8 cellular contexts compared by ENCODE assay signal in genomic region chr10:124640538-124641231, GRCh38.
A peak's percentile ranks its signal among the peaks of the same experiment; 100 is the strongest.
DNase-seq lines count a peak whose midpoint lies in the region; ATAC-seq and TF ChIP-seq lines count a peak whose summit lies in the region.

No MANE protein-coding gene starts in this region.

- peak overlapping the region; percentile 54 for H3K4me3 Mint-ChIP-seq in activated CD4-positive, alpha-beta memory T cell treated with anti-CD3 and anti-CD28 coated beads for 36 hours

- H3K9me3 ChIP-seq in lower lobe of right lung, result no peaks in the 10 kb centered on the region

- H3K36me3 ChIP-seq in lower lobe of right lung, result no peaks in the 10 kb centered on the region

- H3K9me3 Mint-ChIP-seq in activated CD4-positive, alpha-beta memory T cell treated with anti-CD3 and anti-CD28 coated beads for 36 hours, result no peaks in the 10 kb centered on the region

- DNase-seq in activated CD4-positive, alpha-beta memory T cell treated with anti-CD3 and anti-CD28 coated beads for 36 hours, result peak; percentile 36
- DNase-seq in lower lobe of right lung, result peak; percentile 82
- DNase-seq in NK-92 (lab: John Stamatoyannopoulos, UW; ENCODE audit: unreplicated experiment), result no peak
- no peak for DNase-seq in cerebellum (ENCODE audit: low spot score)
- no peak for DNase-seq in activated CD4-positive, CD25-positive, alpha-beta regulatory T cell treated with anti-CD3 and anti-CD28 coated beads, Interleukin-2, amount 50 U/mL, for 72 hours

- ATAC-seq in GM18861 (IDR thresholded peaks at IDR 0.05; ENCODE audit: unreplicated experiment) (peak; percentile 36), HG02981 (IDR thresholded peaks at IDR 0.05; ENCODE audit: unreplicated experiment) (peak; percentile 31), lower lobe of right lung (peak; percentile 66 to 75), HG03521 (IDR thresholded peaks at IDR 0.05; ENCODE audit: unreplicated experiment) (no peak)

- TF ChIP-seq CTCF in lower lobe of right lung (IDR thresholded peaks at IDR 0.05), result no peak

- peak overlapping the region; percentile 77 for H3K27ac ChIP-seq in lower lobe of right lung

- H3K4me3 ChIP-seq in lower lobe of right lung, result peak overlapping the region; percentile 14

- H3K4me1 Mint-ChIP-seq in activated CD4-positive, alpha-beta memory T cell treated with anti-CD3 and anti-CD28 coated beads for 36 hours (ENCODE audit: low read depth), result peaks cover 77% of the 10 kb centered on the region

- CTCF ChIA-PET in activated CD4-positive, alpha-beta memory T cell treated with anti-CD3 and anti-CD28 coated beads for 36 hours (lab: Charles Lee), result interaction anchor here (4.7 kb wide), 1 partner anchor 101 kb away, joined by 30 read pairs; no protein-coding TSS in a partner anchor

- intact Hi-C loops in activated CD4-positive, alpha-beta memory T cell treated with anti-CD3 and anti-CD28 coated beads for 36 hours (cut with micrococcal nuclease), result loop anchor here (1.0 to 2.0 kb wide), 5 partner anchors 10 to 100 kb away; no protein-coding TSS in a partner anchor
- intact Hi-C loops in lower lobe of right lung (cut with DNase I), result no loop called here

- H3K27me3 Mint-ChIP-seq in activated CD4-positive, alpha-beta memory T cell treated with anti-CD3 and anti-CD28 coated beads for 36 hours, result no peaks in the 10 kb centered on the region

- H3K27ac Mint-ChIP-seq in activated CD4-positive, alpha-beta memory T cell treated with anti-CD3 and anti-CD28 coated beads for 36 hours, result peak overlapping the region; percentile 94

- POLR2A ChIA-PET in activated CD4-positive, alpha-beta memory T cell treated with anti-CD3 and anti-CD28 coated beads for 36 hours (lab: Charles Lee), result no interaction called here

- peaks cover 8% of the 10 kb centered on the region for H3K36me3 Mint-ChIP-seq in activated CD4-positive, alpha-beta memory T cell treated with anti-CD3 and anti-CD28 coated beads for 36 hours

- no peaks in the 10 kb centered on the region for H3K27me3 ChIP-seq in lower lobe of right lung (ENCODE audit: low read depth)

- peaks cover 89% of the 10 kb centered on the region for H3K4me1 ChIP-seq in lower lobe of right lung

Comparison
In these comparisons a context has a peak if more than half of its experiments do, and no peak if none do; other contexts are left out.
1. DNase-seq: peak in activated CD4-positive, alpha-beta memory T cell treated with anti-CD3 and anti-CD28 coated beads for 36 hours (single experiment) and lower lobe of right lung (single experiment); none in NK-92 (single experiment), cerebellum (single experiment) and activated CD4-positive, CD25-positive, alpha-beta regulatory T cell treated with anti-CD3 and anti-CD28 coated beads, Interleukin-2, amount 50 U/mL, for 72 hours (single experiment).